Comparison of ENCODE assay signal across 15 cellular contexts in the genomic region with DNA sequence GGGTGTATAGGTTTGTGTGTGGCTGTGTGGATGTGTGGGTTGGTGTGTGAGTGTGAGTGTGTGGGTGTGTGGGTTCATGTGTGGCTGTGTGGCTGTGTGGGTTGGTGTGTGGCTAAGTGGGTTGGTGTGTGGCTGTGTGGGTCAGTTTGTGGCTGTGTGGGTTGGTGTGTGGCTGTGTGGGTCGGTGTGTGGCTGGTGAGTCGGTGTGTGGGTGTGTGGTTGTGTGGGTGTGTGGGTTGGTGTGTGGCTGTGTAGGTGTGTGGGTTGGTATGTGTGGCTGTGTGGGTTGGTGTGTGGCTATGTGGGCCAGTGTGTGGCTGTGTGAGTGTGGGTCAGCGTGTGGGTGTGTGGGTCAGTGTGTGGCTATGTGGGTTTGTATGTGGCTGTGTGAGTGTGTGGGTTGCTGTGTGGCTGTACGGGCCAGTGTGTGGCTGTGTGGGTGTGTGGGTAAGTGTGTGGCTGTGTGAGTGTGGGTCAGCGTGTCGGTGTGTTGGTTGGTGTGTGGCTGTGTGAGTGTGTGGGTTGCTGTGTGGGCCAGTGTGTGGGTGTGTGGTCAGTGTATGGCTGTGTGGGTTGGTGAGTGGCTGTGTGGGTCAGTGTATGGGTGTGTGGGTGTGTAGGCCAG.
DNase-seq lines count a peak whose midpoint lies in the region; ATAC-seq, FAIRE-seq and TF ChIP-seq lines count a peak whose summit lies in the region.
"Had no signal": no experiment of that assay in that cellular context is flagged by ENCODE, and none has a peak within 500 bp of the region (broad histone marks: within the 10 kb centered on the region; RNA-seq: fewer than 3 reads in every experiment).

No MANE protein-coding gene starts in this region.

- H2BK15ac ChIP-seq in H1 (ENCODE audit: low read length) = peak overlapping the region; percentile 88; the same call in 1 of the 2 replicates

- BruUV-seq in HepG2 (replicated peaks; lab: Mats Ljungman, UMichigan) = no TSS peak

- H3K27ac ChIP-seq in HepG2 (ENCODE audit: extremely low read length, insufficient read depth, low read length) = no peak overlapping the region
- H3K27ac ChIP-seq in right lobe of liver = no peak overlapping the region
- no peak overlapping the region; the same call in 1 of the 2 replicates for H3K27ac ChIP-seq in H1 (ENCODE audit: low read depth, low read length)
- no peak overlapping the region for H3K27ac ChIP-seq in trophoblast cell (ENCODE audit: low read depth, low read length)
- H3K27ac ChIP-seq: 22Rv1 had no signal

- H3K14ac ChIP-seq in H1 (ENCODE audit: insufficient read length) (no peak overlapping the region), trophoblast cell (ENCODE audit: low read length) (no peak overlapping the region)

- H2BK5ac ChIP-seq in H1 (ENCODE audit: low read depth, low read length) (no peak overlapping the region), trophoblast cell (ENCODE audit: low read depth, low read length, poor library complexity) (no peak overlapping the region)

- H3K23me2 ChIP-seq in H1 (ENCODE audit: low read depth, low read length) = peaks cover 14% of the 10 kb centered on the region; the same call in 1 of the 2 replicates

- H3K4me2 ChIP-seq in HepG2 (ENCODE audit: low read depth, low read length) = no peak overlapping the region
- H3K4me2 ChIP-seq in H1 (ENCODE audit: insufficient read depth in 1 of 2, low read depth in 2 of 2, low read length in 2 of 2) = no peak overlapping the region
- H3K4me2 ChIP-seq in trophoblast cell (ENCODE audit: low read length) = no peak overlapping the region
- H3K4me2 ChIP-seq: BLaER1 treated with 17β-estradiol and CSF1 and Interleukin-3, amounts not matched to agents 10 nM and 100 nM had no signal

- H3K9me3 ChIP-seq in HepG2 (ENCODE audit: low read length) = no peaks in the 10 kb centered on the region
- H3K9me3 ChIP-seq in right lobe of liver = no peaks in the 10 kb centered on the region
- no peaks in the 10 kb centered on the region for H3K9me3 ChIP-seq in H1 (ENCODE audit: insufficient read depth in 2 of 2, low read depth in 1 of 2, low read length in 1 of 2)
- peaks cover 9% of the 10 kb centered on the region for H3K9me3 ChIP-seq in trophoblast cell (ENCODE audit: insufficient read depth, low read depth, low read length)

- H2BK120ac ChIP-seq in H1 (replicated peaks; ENCODE audit: low read depth, low read length) (no peak overlapping the region), trophoblast cell (ENCODE audit: insufficient read depth, low read length, poor library complexity) (no peak overlapping the region)

- TF ChIP-seq POLR2A in HepG2 (IDR thresholded peaks at IDR 0.05; ENCODE audit: insufficient read depth in 1 of 2, low read depth in 2 of 2, low read length in 2 of 2) (no peak), right lobe of liver (IDR thresholded peaks at IDR 0.05) (no peak), H1 (IDR thresholded peaks at IDR 0.05; ENCODE audit: control extremely low read depth in 1 of 2, low read depth in 2 of 2, low read length in 2 of 2) (no peak)

- FAIRE-seq in HepG2 (lab: Jason Lieb, UNC) (no peak), H1 (lab: Jason Lieb, UNC) (no peak)

- no peak overlapping the region for H4K12ac ChIP-seq in trophoblast cell (ENCODE audit: low read depth, low read length)

- H3K79me2 ChIP-seq in HepG2 (ENCODE audit: insufficient read depth, low read length) (no peaks in the 10 kb centered on the region), H1 (ENCODE audit: control insufficient read depth in 1 of 2, insufficient read depth in 2 of 2, low read length in 2 of 2) (no peaks in the 10 kb centered on the region), trophoblast cell (ENCODE audit: control insufficient read depth, insufficient read depth, low read length, poor library complexity) (no peaks in the 10 kb centered on the region)

- no peak overlapping the region for H3K23ac ChIP-seq in H1 (ENCODE audit: insufficient read length)
- H3K23ac ChIP-seq in trophoblast cell (ENCODE audit: low read length) = no peak overlapping the region

- TF ChIP-seq CTCF in HepG2 (CRISPR knock-in tag; IDR thresholded peaks at IDR 0.05) (no peak), right lobe of liver (IDR thresholded peaks at IDR 0.05) (no peak), H1 (IDR thresholded peaks at IDR 0.05; ENCODE audit: control extremely low read depth in 1 of 3, insufficient read depth in 1 of 3, low read depth in 1 of 3, low read length in 3 of 3) (no peak)

- peak overlapping the region; percentile 90; the same call in 1 of the 2 replicates for H2BK12ac ChIP-seq in H1 (ENCODE audit: low read depth, low read length)
- no peak overlapping the region for H2BK12ac ChIP-seq in trophoblast cell (ENCODE audit: low read length)

- no peaks in the 10 kb centered on the region for H3K4me1 ChIP-seq in HepG2 (ENCODE audit: insufficient read depth, low read length)
- H3K4me1 ChIP-seq in right lobe of liver = no peaks in the 10 kb centered on the region
- no peaks in the 10 kb centered on the region; a peak in 2 of 7 replicates for H3K4me1 ChIP-seq in H1 (replicated peaks in 1 of 4; ENCODE audit: control insufficient read depth in 3 of 4, insufficient read depth in 4 of 4, low read length in 3 of 4)
- no peaks in the 10 kb centered on the region for H3K4me1 ChIP-seq in trophoblast cell (ENCODE audit: control insufficient read depth in 1 of 2, insufficient read depth in 2 of 2, low read length in 2 of 2)
- H3K4me1 ChIP-seq: BLaER1 treated with 17β-estradiol and CSF1 and Interleukin-3, amounts not matched to agents 10 nM and 100 nM had no signal

- no peak overlapping the region for H4K91ac ChIP-seq in H1 (replicated peaks; ENCODE audit: insufficient read length, low read length)
- H4K91ac ChIP-seq in trophoblast cell (ENCODE audit: low read depth, low read length) = no peak overlapping the region

- H2AK5ac ChIP-seq in H1 (ENCODE audit: low read depth, low read length) (no peak overlapping the region), trophoblast cell (ENCODE audit: low read length) (no peak overlapping the region)

- H4K20me1 ChIP-seq in HepG2 (ENCODE audit: insufficient read depth, low read length) (no peaks in the 10 kb centered on the region), H1 (replicated peaks in 1 of 2; ENCODE audit: control insufficient read depth in 1 of 2, insufficient read depth in 2 of 2, low read length in 2 of 2) (peaks cover 0 to 7% of the 10 kb centered on the region in 2 experiments)
- H4K20me1 ChIP-seq: BLaER1 treated with 17β-estradiol and CSF1 and Interleukin-3, amounts not matched to agents 10 nM and 100 nM had no signal

- H2BK20ac ChIP-seq in H1 (ENCODE audit: low read length) = 0 out of 2 replicates have a peak overlapping the region, but pooled peaks have one; percentile 6

- no peaks in the 10 kb centered on the region for H3K79me1 ChIP-seq in H1 (ENCODE audit: low read depth, low read length)
- H3K79me1 ChIP-seq in trophoblast cell (ENCODE audit: low read length) = no peaks in the 10 kb centered on the region

- H3K27me3 ChIP-seq in HepG2 (ENCODE audit: control insufficient read depth in 1 of 2, insufficient read depth in 2 of 2, low read length in 2 of 2) (peaks cover 4 to 24% of the 10 kb centered on the region in 2 experiments), right lobe of liver (no peaks in the 10 kb centered on the region), H1 (replicated peaks in 1 of 4; ENCODE audit: control insufficient read depth in 3 of 4, extremely low read depth in 1 of 4, insufficient read depth in 3 of 4, low read length in 3 of 4) (no peaks in the 10 kb centered on the region), trophoblast cell (ENCODE audit: insufficient read depth, low read length) (no peaks in the 10 kb centered on the region)
- H3K27me3 ChIP-seq: BLaER1 treated with 17β-estradiol and CSF1 and Interleukin-3, amounts not matched to agents 10 nM and 100 nM had no signal

- no peaks in the 10 kb centered on the region for H3K36me3 ChIP-seq in HepG2 (replicated peaks in 1 of 2; ENCODE audit: control insufficient read depth in 1 of 2, insufficient read depth in 2 of 2, low read length in 2 of 2)
- no peaks in the 10 kb centered on the region for H3K36me3 ChIP-seq in right lobe of liver
- H3K36me3 ChIP-seq in H1 (ENCODE audit: control insufficient read depth in 2 of 4, insufficient read depth in 4 of 4, low read length in 3 of 4) = no peaks in the 10 kb centered on the region
- H3K36me3 ChIP-seq in trophoblast cell (ENCODE audit: control insufficient read depth in 1 of 2, insufficient read depth in 2 of 2, low read length in 2 of 2) = no peaks in the 10 kb centered on the region
- H3K36me3 ChIP-seq: BLaER1 treated with 17β-estradiol and CSF1 and Interleukin-3, amounts not matched to agents 10 nM and 100 nM had no signal

- in situ Hi-C loops in HepG2 (cut with HindIII; ENCODE audit: extremely low pct_ligation_motif_present, low pct_unique_long_range_greater_than_20kb) = no loop called here

- H4K8ac ChIP-seq in H1 (ENCODE audit: extremely low read depth, insufficient read depth, low read length) (no peak overlapping the region; the same call in 1 of the 2 replicates), trophoblast cell (ENCODE audit: low read depth, low read length) (no peak overlapping the region)

- H4K5ac ChIP-seq in H1 (ENCODE audit: insufficient read length, low read depth, low read length) = no peak overlapping the region

- ATAC-seq in HepG2 (no peak), right lobe of liver (no peak), sciatic nerve (no peak)
- ATAC-seq: HCT116 had no signal

- no peak for TF ChIP-seq EP300 in HepG2 (IDR thresholded peaks at IDR 0.05; ENCODE audit: low read depth in 2 of 2, low read length in 2 of 2)
- no peak for TF ChIP-seq EP300 in HepG2 (CRISPR knock-in tag; IDR thresholded peaks at IDR 0.05; ENCODE audit: borderline replicate concordance)
- no peak for TF ChIP-seq EP300 in H1 (IDR thresholded peaks at IDR 0.05; ENCODE audit: borderline replicate concordance in 1 of 2, low read depth in 2 of 2, low read length in 2 of 2)

- intact Hi-C loops in HepG2 (cut with micrococcal nuclease; ENCODE audit: unreplicated experiment) = no loop called here
- intact Hi-C loops in right lobe of liver (cut with DNase I) = no loop called here
- intact Hi-C loops in sciatic nerve (cut with DNase I) = no loop called here

- TF ChIP-seq RAD21 in HepG2 (CRISPR knock-in tag; IDR thresholded peaks at IDR 0.05) = no peak
- TF ChIP-seq RAD21 in H1 (IDR thresholded peaks at IDR 0.05 in 1 of 2, conservative IDR thresholded peaks at IDR 0.05 in 1 of 2; ENCODE audit: low read depth in 2 of 2, low read length in 2 of 2) = no peak

- peak overlapping the region; percentile 93 for H3K56ac ChIP-seq in H1 (replicated peaks; ENCODE audit: insufficient read length, low read depth, low read length)

- CTCF ChIA-PET in HepG2 (lab: Yijun Ruan, JAX; ENCODE audit: low intra/inter-chr PET ratio, low total read pairs) = no interaction called here
- CTCF ChIA-PET in H1 (lab: Charles Lee; ENCODE audit: partially characterized antibody) = interaction anchor here (0.7 kb wide), 1 partner anchor 69 kb away, joined by 4 read pairs; no protein-coding TSS in a partner anchor

- DNase-seq in HepG2 (ENCODE audit: low spot score) = no peak
- DNase-seq in right lobe of liver = no peak
- DNase-seq in H1 (ENCODE audit: low read depth in 1 of 2, low spot score in 2 of 2) = no peak
- DNase-seq in trophoblast cell = no peak
- DNase-seq in Ammon's horn (ENCODE audit: low spot score) = no peak
- no peak for DNase-seq in NCI-H524 treated with DMSO at 0.1 percent for 48 hours (lab: John Stamatoyannopoulos, UW)
- no peak for DNase-seq in sciatic nerve (ENCODE audit: low spot score)
- DNase-seq in NCI-H2196 treated with DMSO at 0.1 percent for 48 hours (lab: John Stamatoyannopoulos, UW; ENCODE audit: unreplicated experiment) = no peak
- DNase-seq: AML-193; Calu3; CD4-positive, CD25-positive, alpha-beta regulatory T cell; DMS79 had no signal

- no peak overlapping the region for H3K4ac ChIP-seq in H1 (replicated peaks; ENCODE audit: insufficient read length, low read depth, low read length)
- H3K4ac ChIP-seq in trophoblast cell (ENCODE audit: low read depth, low read length) = no peak overlapping the region

- 48% methylated on average over 6 of the region's 6 CpGs for WGBS in HepG2 (ENCODE audit: low lambda C conversion rate)
- 94% methylated on average over 4 of the region's 6 CpGs for WGBS in right lobe of liver (ENCODE audit: insufficient coverage, low coverage, low lambda C conversion rate, missing lambda C conversion rate)
- WGBS in H1 (ENCODE audit: extremely low coverage in 1 of 2, insufficient coverage in 1 of 2, insufficient read length in 1 of 2, insufficient replicate concordance in 2 of 2, low coverage in 1 of 2, low lambda C conversion rate in 2 of 2, missing lambda C conversion rate in 1 of 2), 2 experiments = 87% methylated on average over 6 of the region's 6 CpGs; no CpG with 5 or more reads in 1 of the 2 experiments
- no CpG with 5 or more reads among the region's 6 CpGs for WGBS in trophoblast cell (ENCODE audit: extremely low coverage, insufficient coverage, insufficient read length)

- no peak overlapping the region for H3K9ac ChIP-seq in HepG2 (ENCODE audit: insufficient read depth, low read depth, low read length)
- H3K9ac ChIP-seq in H1 (replicated peaks in 1 of 4; ENCODE audit: extremely low read depth in 1 of 4, low read depth in 3 of 4, low read length in 3 of 4) = no peak overlapping the region
- no peak overlapping the region for H3K9ac ChIP-seq in trophoblast cell (ENCODE audit: low read length)
- H3K9ac ChIP-seq: BLaER1 treated with 17β-estradiol and CSF1 and Interleukin-3, amounts not matched to agents 10 nM and 100 nM had no signal

- no peak overlapping the region for H3K4me3 ChIP-seq in HepG2 (replicated peaks in 1 of 3; ENCODE audit: insufficient read depth in 1 of 3, low read depth in 2 of 3, low read length in 3 of 3)
- no peak overlapping the region for H3K4me3 ChIP-seq in right lobe of liver
- H3K4me3 ChIP-seq in H1 (ENCODE audit: extremely low read depth in 1 of 4, insufficient read depth in 2 of 4, low read depth in 3 of 4, low read length in 4 of 4) = no peak overlapping the region
- H3K4me3 ChIP-seq in trophoblast cell (ENCODE audit: low read depth, low read length) = peak overlapping the region; percentile 18
- H3K4me3 ChIP-seq: BLaER1 treated with 17β-estradiol and CSF1 and Interleukin-3, amounts not matched to agents 10 nM and 100 nM had no signal

- no peak overlapping the region for H2AFZ ChIP-seq in HepG2 (ENCODE audit: low read length)
- no peak overlapping the region for H2AFZ ChIP-seq in H1 (ENCODE audit: low read length)
- H2AFZ ChIP-seq in trophoblast cell (ENCODE audit: insufficient read depth, low read length, poor library complexity) = no peak overlapping the region

- H3K18ac ChIP-seq in H1 (ENCODE audit: extremely low read depth, low read length) (no peak overlapping the region; the same call in 1 of the 2 replicates), trophoblast cell (ENCODE audit: low read length) (no peak overlapping the region)

- POLR2A ChIA-PET in HepG2 (lab: Yijun Ruan, JAX) = no interaction called here
- POLR2A ChIA-PET in H1 (lab: Charles Lee; ENCODE audit: partially characterized antibody) = no interaction called here
